ENCODE assay signal across 10 cellular contexts in genomic region chr6:95071464-95071863, GRCh38.
"Had no signal": no experiment of that assay in that cellular context is flagged by ENCODE, and none has a peak within 500 bp of the region (broad histone marks: within the 10 kb centered on the region; RNA-seq: fewer than 3 reads in every experiment).

No MANE protein-coding gene starts in this region.

- H3K9me3 ChIP-seq: HAP-1 had no signal

- DNase-seq: GM23248, GOT3, H7, HFFc6, KBM-7 had no signal

- H3K4me3 ChIP-seq: GM23248, HAP-1 had no signal

- H3K27ac ChIP-seq: GM23248, HL-60, KMS-11 had no signal

- FAIRE-seq: HepG2 had no signal

- ATAC-seq: HCT116, HepG2 had no signal

- H3K4me1 ChIP-seq: HAP-1 had no signal

- H3K36me3 ChIP-seq: HAP-1 had no signal
